8 cellular contexts compared by ENCODE assay signal in genomic region chr19:18279516-18280246, GRCh38. TPM values are rescaled to one million over a fixed set of nuclear protein-coding genes. Genes with fewer than 3 reads are reported as not detected.
DNase-seq lines count a peak whose midpoint lies in the region; ATAC-seq and TF ChIP-seq lines count a peak whose summit lies in the region.

No MANE protein-coding gene starts in this region.

- peak overlapping the region; percentile 89 to 94 for H3K4me3 ChIP-seq in left lung

- TF ChIP-seq CTCF in left lung (IDR thresholded peaks at IDR 0.05) = peak; percentile 71 to 83

- peaks cover 49% of the 10 kb centered on the region for H3K36me3 Mint-ChIP-seq in activated CD4-positive, alpha-beta T cell treated with anti-CD3 and anti-CD28 coated beads, Interleukin-2, amount 10 ng/mL, durations not matched to agents 7 days and 5 days (ENCODE audit: low read depth)
- peaks cover 66% of the 10 kb centered on the region for H3K36me3 Mint-ChIP-seq in dendritic cell treated with granulocyte-macrophage colony-stimulating factor and Interleukin-4, amounts not matched to agents 40 ng/mL and 50 ng/mL, for 4 days (ENCODE audit: low read depth)

- peak overlapping the region; percentile 100 for H3K27ac ChIP-seq in left lung

- peak overlapping the region; percentile 91 for H3K9ac ChIP-seq in ES-I3 (ENCODE audit: low read depth, low read length)

- H3K9me3 ChIP-seq in ES-I3 (ENCODE audit: control insufficient read depth, insufficient read depth, low read length) = no peaks in the 10 kb centered on the region
- no peaks in the 10 kb centered on the region for H3K9me3 ChIP-seq in left lung

- intact Hi-C loops in dendritic cell treated with granulocyte-macrophage colony-stimulating factor and Interleukin-4, amounts not matched to agents 40 ng/mL and 50 ng/mL, for 4 days (cut with micrococcal nuclease) = loop anchor here (1.0 to 5.0 kb wide), 4 partner anchors 13 to 138 kb away; partner anchors contain the start of genes LSM4 and SSBP4
- intact Hi-C loops in left lung (cut with DNase I) = loop anchor here in 1 of 2 donors (2.0 kb wide), 1 partner anchor 45 kb away; no protein-coding TSS in a partner anchor

- DNase-seq in NCI-H526 treated with DMSO at 0.1 percent for 48 hours (lab: John Stamatoyannopoulos, UW) (peak; percentile 64), left lung (peak; percentile 93 to 97)
- peak; percentile 95 for DNase-seq in activated CD4-positive, alpha-beta T cell treated with anti-CD3 and anti-CD28 coated beads, Interleukin-2, amount 10 ng/mL, durations not matched to agents 7 days and 5 days
- DNase-seq in stimulated activated CD4-positive, alpha-beta T cell treated with anti-CD3 and anti-CD28 coated beads, Interleukin-1b, Interleukin-23, amount 100 ng/mL, for 48 hours = peak; percentile 92

- no peaks in the 10 kb centered on the region for H3K27me3 ChIP-seq in left lung

- CTCF ChIA-PET in activated CD4-positive, alpha-beta T cell treated with anti-CD3 and anti-CD28 coated beads, Interleukin-2, amount 10 ng/mL, durations not matched to agents 7 days and 5 days (lab: Charles Lee) = interaction anchor here (0.6 to 12.7 kb wide), 46 partner anchors 8 to 1018 kb away, joined by 3 to 229 read pairs (median 5); partner anchors contain the start of genes LSM4, PDE4C, PGPEP1 and RAB3A

- H3K27me3 Mint-ChIP-seq in activated CD4-positive, alpha-beta T cell treated with anti-CD3 and anti-CD28 coated beads, Interleukin-2, amount 10 ng/mL, durations not matched to agents 7 days and 5 days = no peaks in the 10 kb centered on the region
- no peaks in the 10 kb centered on the region for H3K27me3 Mint-ChIP-seq in dendritic cell treated with granulocyte-macrophage colony-stimulating factor and Interleukin-4, amounts not matched to agents 40 ng/mL and 50 ng/mL, for 4 days

- no peaks in the 10 kb centered on the region for H3K9me3 Mint-ChIP-seq in activated CD4-positive, alpha-beta T cell treated with anti-CD3 and anti-CD28 coated beads, Interleukin-2, amount 10 ng/mL, durations not matched to agents 7 days and 5 days
- H3K9me3 Mint-ChIP-seq in dendritic cell treated with granulocyte-macrophage colony-stimulating factor and Interleukin-4, amounts not matched to agents 40 ng/mL and 50 ng/mL, for 4 days = no peaks in the 10 kb centered on the region

- H3K36me3 ChIP-seq in ES-I3 (ENCODE audit: insufficient read depth, low read length) (peaks cover 6% of the 10 kb centered on the region), left lung (peaks cover 0 to 22% of the 10 kb centered on the region in 2 donors)

- H3K4me1 Mint-ChIP-seq in activated CD4-positive, alpha-beta T cell treated with anti-CD3 and anti-CD28 coated beads, Interleukin-2, amount 10 ng/mL, durations not matched to agents 7 days and 5 days = peaks cover 51% of the 10 kb centered on the region
- peaks cover 53% of the 10 kb centered on the region for H3K4me1 Mint-ChIP-seq in dendritic cell treated with granulocyte-macrophage colony-stimulating factor and Interleukin-4, amounts not matched to agents 40 ng/mL and 50 ng/mL, for 4 days (ENCODE audit: low read depth)

- H3K4me3 Mint-ChIP-seq in activated CD4-positive, alpha-beta T cell treated with anti-CD3 and anti-CD28 coated beads, Interleukin-2, amount 10 ng/mL, durations not matched to agents 7 days and 5 days = peak overlapping the region; percentile 83
- peak overlapping the region; percentile 85 for H3K4me3 Mint-ChIP-seq in dendritic cell treated with granulocyte-macrophage colony-stimulating factor and Interleukin-4, amounts not matched to agents 40 ng/mL and 50 ng/mL, for 4 days

- H3K4me1 ChIP-seq in ES-I3 (ENCODE audit: insufficient read depth, low read length) = peaks cover 8% of the 10 kb centered on the region; the same call in 1 of the 2 replicates
- peaks cover 37 to 61% of the 10 kb centered on the region in 2 donors for H3K4me1 ChIP-seq in left lung

- ATAC-seq in HG03432 (IDR thresholded peaks at IDR 0.05; ENCODE audit: unreplicated experiment) (peak; percentile 21), left lung (peak; percentile 76), HG02852 (IDR thresholded peaks at IDR 0.05; ENCODE audit: unreplicated experiment) (no peak)

- peak overlapping the region; percentile 97 for H3K27ac Mint-ChIP-seq in activated CD4-positive, alpha-beta T cell treated with anti-CD3 and anti-CD28 coated beads, Interleukin-2, amount 10 ng/mL, durations not matched to agents 7 days and 5 days
- H3K27ac Mint-ChIP-seq in dendritic cell treated with granulocyte-macrophage colony-stimulating factor and Interleukin-4, amounts not matched to agents 40 ng/mL and 50 ng/mL, for 4 days = peak overlapping the region; percentile 99

- POLR2A ChIA-PET in activated CD4-positive, alpha-beta T cell treated with anti-CD3 and anti-CD28 coated beads, Interleukin-2, amount 10 ng/mL, durations not matched to agents 7 days and 5 days (lab: Charles Lee) = interaction anchor here (0.6 to 4.9 kb wide), 13 partner anchors 9 to 137 kb away, joined by 3 to 128 read pairs (median 5); partner anchors contain the start of gene LSM4

RNA-seq across cellular contexts. Expression of gene JUND, which starts 1.7 kb away (rescaled TPM):
- total RNA-seq in activated CD4-positive, alpha-beta T cell treated with anti-CD3 and anti-CD28 coated beads, Interleukin-2, amount 10 ng/mL, durations not matched to agents 7 days and 5 days = 100 to 1,000 TPM; 343 to 347 TPM
- total RNA-seq in left lung = 100 to 1,000 TPM; 179 to 232 TPM

RNA-seq across cellular contexts. Expression of gene IQCN, which starts 5.4 kb away (rescaled TPM):
- 1 to 10 TPM; 6.3 to 7.2 TPM for total RNA-seq in activated CD4-positive, alpha-beta T cell treated with anti-CD3 and anti-CD28 coated beads, Interleukin-2, amount 10 ng/mL, durations not matched to agents 7 days and 5 days
- 1 to 10 TPM; 3.0 to 5.8 TPM for total RNA-seq in left lung

RNA-seq across cellular contexts. Expression of gene LSM4, which starts 43.2 kb away (rescaled TPM):
- total RNA-seq in activated CD4-positive, alpha-beta T cell treated with anti-CD3 and anti-CD28 coated beads, Interleukin-2, amount 10 ng/mL, durations not matched to agents 7 days and 5 days = 100 to 1,000 TPM; 156 to 181 TPM
- 100 to 1,000 TPM in 1 of 2 donors, 10 to 100 TPM in 1; 87.8 to 121 TPM for total RNA-seq in left lung

RNA-seq across cellular contexts. Expression of gene PDE4C, which starts 53.4 kb away (rescaled TPM):
- under 1 TPM in 1 of 2 experiments, not detected in 1; 0.15 TPM for total RNA-seq in activated CD4-positive, alpha-beta T cell treated with anti-CD3 and anti-CD28 coated beads, Interleukin-2, amount 10 ng/mL, durations not matched to agents 7 days and 5 days
- 10 to 100 TPM in 1 of 2 donors, 1 to 10 TPM in 1; 3.7 to 11.3 TPM for total RNA-seq in left lung
